12 cellular contexts compared by ENCODE assay signal in the genomic region with DNA sequence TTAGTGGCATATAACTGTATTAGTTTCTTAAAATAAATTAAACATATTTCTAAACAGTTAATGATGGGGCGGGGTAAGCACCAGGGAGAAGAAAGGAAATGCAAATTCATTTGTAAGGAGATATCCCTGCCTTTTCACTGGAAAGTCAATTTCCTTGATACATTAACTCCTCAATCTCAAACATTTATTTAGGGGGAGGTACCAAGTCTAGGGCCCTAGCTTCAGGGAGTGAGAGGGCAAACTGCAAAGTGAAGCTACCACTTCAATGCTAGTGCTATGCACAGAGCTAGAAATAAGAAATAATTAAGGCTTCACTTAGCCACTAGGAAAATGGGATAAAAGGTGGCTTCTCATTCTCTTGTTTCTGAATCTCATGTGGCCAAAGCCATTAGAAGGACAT.
DNase-seq lines count a peak whose midpoint lies in the region; ATAC-seq and TF ChIP-seq lines count a peak whose summit lies in the region.
"Had no signal": no experiment of that assay in that cellular context is flagged by ENCODE, and none has a peak within 500 bp of the region (broad histone marks: within the 10 kb centered on the region; RNA-seq: fewer than 3 reads in every experiment).

No MANE protein-coding gene starts in this region.

- H3K9ac ChIP-seq in H9 (ENCODE audit: extremely low read depth, insufficient read length, low read length), result no peak overlapping the region
- H3K9ac ChIP-seq in neuronal stem cell (ENCODE audit: low read depth, low read length, poor library complexity), result no peak overlapping the region
- H3K9ac ChIP-seq: GM23248 had no signal

- H3K4me1 ChIP-seq in H9 (ENCODE audit: insufficient read depth, low read length), result no peaks in the 10 kb centered on the region; the same call in 1 of the 2 replicates
- peaks cover 2% of the 10 kb centered on the region for H3K4me1 ChIP-seq in mucosa of descending colon (ENCODE audit: low read depth)
- peaks cover 0 to 3% of the 10 kb centered on the region in 2 donors for H3K4me1 ChIP-seq in neuronal stem cell (ENCODE audit: control insufficient read depth in 2 of 2, insufficient read depth in 1 of 2, low read depth in 1 of 2, low read length in 2 of 2)
- H3K4me1 ChIP-seq: A549 had no signal

- H3K9me3 Mint-ChIP-seq in H9 (no peaks in the 10 kb centered on the region), WTC11 (no peaks in the 10 kb centered on the region)
- H3K9me3 Mint-ChIP-seq: CD8-positive, alpha-beta memory T cell had no signal

- intact Hi-C loops in mucosa of descending colon (cut with DNase I, micrococcal nuclease), result no loop called here

- H3K23ac ChIP-seq in H9 (ENCODE audit: insufficient read length, low read depth, low read length) (no peak overlapping the region), neuronal stem cell (ENCODE audit: low read depth, low read length, poor library complexity) (no peak overlapping the region)

- H3K79me2 ChIP-seq in H9 (ENCODE audit: insufficient read depth, low read length), result no peaks in the 10 kb centered on the region

- H3K4ac ChIP-seq in H9 (ENCODE audit: low read depth, low read length) (no peak overlapping the region), neuronal stem cell (ENCODE audit: low read length) (no peak overlapping the region)

- H3K23me2 ChIP-seq in H9 (ENCODE audit: insufficient read length, low read depth, low read length, poor library complexity, severe bottlenecking), result no peaks in the 10 kb centered on the region

- H2BK5ac ChIP-seq in H9 (ENCODE audit: insufficient read length, low read length) (no peak overlapping the region), neuronal stem cell (ENCODE audit: low read length) (no peak overlapping the region)

- H2BK12ac ChIP-seq in H9 (ENCODE audit: insufficient read length, low read depth, low read length) (no peak overlapping the region), neuronal stem cell (ENCODE audit: low read length) (no peak overlapping the region)

- DNase-seq in H9 (no peak), WTC11 (ENCODE audit: low spot score) (no peak), mucosa of descending colon (no peak), neuronal stem cell (ENCODE audit: low spot score) (no peak)
- DNase-seq: BE2C; CD8-positive, alpha-beta memory T cell; GM23248; H7 had no signal

- H3K79me1 ChIP-seq in H9 (ENCODE audit: insufficient read depth, low read depth, low read length, poor library complexity, severe bottlenecking) (no peaks in the 10 kb centered on the region), neuronal stem cell (ENCODE audit: low read depth, low read length) (no peaks in the 10 kb centered on the region)

- WGBS in H9 (ENCODE audit: extremely low coverage, insufficient read length, low lambda C conversion rate), result no CpG with 5 or more reads among the region's 1 CpG
- no CpG with 5 or more reads among the region's 1 CpG for WGBS in neuronal stem cell (ENCODE audit: extremely low coverage in 2 of 2, insufficient read length in 2 of 2, insufficient replicate concordance in 1 of 2), 2 donors

- no peak overlapping the region for H4K5ac ChIP-seq in H9 (ENCODE audit: insufficient read length, low read depth, low read length)

- H2AFZ ChIP-seq in H9 (ENCODE audit: low read length) (no peak overlapping the region), neuronal stem cell (ENCODE audit: low read length) (no peak overlapping the region)
- H2AFZ ChIP-seq: GM23248 had no signal

- H4K91ac ChIP-seq in H9 (ENCODE audit: insufficient read length, low read depth, low read length) (no peak overlapping the region), neuronal stem cell (ENCODE audit: low read depth, low read length, poor library complexity) (no peak overlapping the region)

- H3K36me3 ChIP-seq in mucosa of descending colon (ENCODE audit: low read depth) (no peaks in the 10 kb centered on the region), neuronal stem cell (replicated peaks in 1 of 2; ENCODE audit: control insufficient read depth in 2 of 2, insufficient read depth in 2 of 2, low read length in 2 of 2) (no peaks in the 10 kb centered on the region)
- H3K36me3 ChIP-seq: BE2C had no signal

- CTCF ChIA-PET in WTC11 (lab: Charles Lee), result interaction anchor here (1.9 kb wide), 1 partner anchor 16 kb away, joined by 7 read pairs; no protein-coding TSS in a partner anchor

- no peak for TF ChIP-seq CTCF in H9 (conservative IDR thresholded peaks at IDR 0.05)
- TF ChIP-seq CTCF in WTC11 (IDR thresholded peaks at IDR 0.05), result no peak
- TF ChIP-seq CTCF in mucosa of descending colon (IDR thresholded peaks at IDR 0.05), result no peak

- ATAC-seq in WTC11 (peak; percentile 52), mucosa of descending colon (peak; percentile 41), GM18502 (IDR thresholded peaks at IDR 0.05; ENCODE audit: poor library complexity, unreplicated experiment) (no peak), GM21528 (IDR thresholded peaks at IDR 0.05; ENCODE audit: low FRiP score, unreplicated experiment) (no peak)
- ATAC-seq: A549 had no signal

- H3K9me3 ChIP-seq in H9 (ENCODE audit: control insufficient read depth, low read depth, low read length) (no peaks in the 10 kb centered on the region), mucosa of descending colon (no peaks in the 10 kb centered on the region), neuronal stem cell (replicated peaks in 1 of 2; ENCODE audit: control insufficient read depth in 2 of 2, insufficient read depth in 1 of 2, low read depth in 1 of 2, low read length in 2 of 2) (no peaks in the 10 kb centered on the region)
- H3K9me3 ChIP-seq: A549 had no signal

- H4K8ac ChIP-seq in H9 (replicated peaks; ENCODE audit: insufficient read length, low read depth, low read length), result no peak overlapping the region
- no peak overlapping the region for H4K8ac ChIP-seq in neuronal stem cell (ENCODE audit: low read depth, low read length)

- no peaks in the 10 kb centered on the region for H3K36me3 Mint-ChIP-seq in H9 (ENCODE audit: insufficient read depth in 1 of 3, low read depth in 3 of 3)
- H3K36me3 Mint-ChIP-seq in WTC11, result no peaks in the 10 kb centered on the region
- H3K36me3 Mint-ChIP-seq: CD8-positive, alpha-beta memory T cell; IgD-negative memory B cell had no signal

- H4K20me1 ChIP-seq in H9 (ENCODE audit: control insufficient read depth, insufficient read depth, insufficient read length), result no peaks in the 10 kb centered on the region

- H3K27ac ChIP-seq in H9 (ENCODE audit: insufficient read length, low read depth, low read length) (no peak overlapping the region), neuronal stem cell (replicated peaks; ENCODE audit: low read length) (no peak overlapping the region)
- H3K27ac ChIP-seq: A549, GM23248 had no signal

- H3K4me1 Mint-ChIP-seq in H9, result peaks cover 22% of the 10 kb centered on the region in 2 experiments
- H3K4me1 Mint-ChIP-seq in WTC11, result peaks cover 35% of the 10 kb centered on the region

- H3K27me3 ChIP-seq in H9 (ENCODE audit: insufficient read depth, low read length) (no peaks in the 10 kb centered on the region), neuronal stem cell (ENCODE audit: control insufficient read depth in 3 of 3, insufficient read depth in 3 of 3, low read depth in 1 of 3, low read length in 3 of 3) (no peaks in the 10 kb centered on the region)
- H3K27me3 ChIP-seq: BE2C had no signal

- H3K4me3 Mint-ChIP-seq in H9 (no peak overlapping the region), WTC11 (no peak overlapping the region)
- H3K4me3 Mint-ChIP-seq: CD8-positive, alpha-beta memory T cell had no signal

- H2BK15ac ChIP-seq in H9 (ENCODE audit: low read depth, low read length) (no peak overlapping the region), neuronal stem cell (ENCODE audit: low read length) (no peak overlapping the region)

- no peak overlapping the region for H2BK20ac ChIP-seq in H9 (ENCODE audit: low read depth, low read length, poor library complexity, severe bottlenecking)

- H3K56ac ChIP-seq in H9 (ENCODE audit: insufficient read length, low read depth, low read length), result no peak overlapping the region

- no peak overlapping the region for H3K4me3 ChIP-seq in mucosa of descending colon
- no peak overlapping the region for H3K4me3 ChIP-seq in neuronal stem cell (ENCODE audit: low read length in 2 of 2)
- H3K4me3 ChIP-seq: A549, GM23248 had no signal

- H2AK5ac ChIP-seq in H9 (ENCODE audit: insufficient read length, low read length), result no peak overlapping the region
- H2AK5ac ChIP-seq in neuronal stem cell (ENCODE audit: low read depth, low read length), result no peak overlapping the region

- peak overlapping the region; percentile 19 for H3T11ph ChIP-seq in H9 (ENCODE audit: low read length)

- H3K27me3 Mint-ChIP-seq in H9 (ENCODE audit: low read depth) (no peaks in the 10 kb centered on the region; the same call in 1 of the 2 replicates), WTC11 (ENCODE audit: low read depth) (peaks cover 18% of the 10 kb centered on the region)

- H3K14ac ChIP-seq in H9 (ENCODE audit: insufficient read depth, low read length), result no peak overlapping the region
- no peak overlapping the region for H3K14ac ChIP-seq in neuronal stem cell (ENCODE audit: low read length)

- H3K18ac ChIP-seq in H9 (ENCODE audit: insufficient read length, low read depth, low read length), result no peak overlapping the region
- H3K18ac ChIP-seq in neuronal stem cell (ENCODE audit: low read length), result no peak overlapping the region

- no peak overlapping the region for H2BK120ac ChIP-seq in H9 (ENCODE audit: low read depth, low read length, poor library complexity, severe bottlenecking)
- no peak overlapping the region for H2BK120ac ChIP-seq in neuronal stem cell (ENCODE audit: low read depth, low read length)

- POLR2A ChIA-PET in WTC11 (lab: Charles Lee), result no interaction called here

- H3K4me2 ChIP-seq in H9 (ENCODE audit: insufficient read depth, insufficient read length, low read length) (no peak overlapping the region), neuronal stem cell (ENCODE audit: insufficient read depth, low read length, poor library complexity, severe bottlenecking) (no peak overlapping the region)
- H3K4me2 ChIP-seq: A549 had no signal

- no peak overlapping the region for H3K27ac Mint-ChIP-seq in H9
- H3K27ac Mint-ChIP-seq in WTC11, result no peak overlapping the region
- H3K27ac Mint-ChIP-seq: CD8-positive, alpha-beta memory T cell; IgD-negative memory B cell had no signal

TF ChIP-seq in WTC11, 78 proteins besides CTCF, POLR2A, EP300 and RAD21 (continues in another document):
- TF ChIP-seq FOXK1 (CRISPR knock-in tag; IDR thresholded peaks at IDR 0.05), result no peak

Comparison
In these comparisons a context has a peak if more than half of its experiments do, and no peak if none do; other contexts are left out.
1. ATAC-seq: peak in WTC11 (single experiment) and mucosa of descending colon (single experiment); none in GM18502 (single experiment) and GM21528 (single experiment).